In genomic region chr7:50393547-50394252, GRCh38 we compare ENCODE assay signal across 10 cellular contexts. TPM values are rescaled to one million over a fixed set of nuclear protein-coding genes. Genes with fewer than 3 reads are reported as not detected.
A peak's percentile ranks its signal among the peaks of the same experiment; 100 is the strongest.
DNase-seq lines count a peak whose midpoint lies in the region; ATAC-seq, FAIRE-seq and TF ChIP-seq lines count a peak whose summit lies in the region.
"Had no signal": no experiment of that assay in that cellular context is flagged by ENCODE, and none has a peak within 500 bp of the region (broad histone marks: within the 10 kb centered on the region; RNA-seq: fewer than 3 reads in every experiment).

No MANE protein-coding gene starts in this region.

- no peak overlapping the region for H3K14ac ChIP-seq in H1 (ENCODE audit: insufficient read length)

- H2BK5ac ChIP-seq in H1 (ENCODE audit: low read depth, low read length), result no peak overlapping the region

- no peak overlapping the region for H3K9ac ChIP-seq in H1 (replicated peaks in 1 of 4; ENCODE audit: extremely low read depth in 1 of 4, low read depth in 3 of 4, low read length in 3 of 4)

- POLR2A ChIA-PET in CD8-positive, alpha-beta memory T cell (lab: Charles Lee), result interaction anchor here (1.0 to 2.1 kb wide), 2 partner anchors 25 to 63 kb away, joined by 4 to 6 read pairs; no protein-coding TSS in a partner anchor
- POLR2A ChIA-PET in H1 (lab: Charles Lee; ENCODE audit: partially characterized antibody), result no interaction called here

- TF ChIP-seq POLR2A in H1 (IDR thresholded peaks at IDR 0.05; ENCODE audit: control extremely low read depth in 1 of 2, low read depth in 2 of 2, low read length in 2 of 2) (no peak), gastrocnemius medialis (IDR thresholded peaks at IDR 0.05) (no peak)

- no peak overlapping the region; the same call in 1 of the 2 replicates for H2BK20ac ChIP-seq in H1 (ENCODE audit: low read length)

- no peaks in the 10 kb centered on the region for H3K9me3 ChIP-seq in CD8-positive, alpha-beta memory T cell (ENCODE audit: low read length)
- H3K9me3 ChIP-seq in H1 (ENCODE audit: insufficient read depth in 2 of 2, low read depth in 1 of 2, low read length in 1 of 2), result no peaks in the 10 kb centered on the region
- H3K9me3 ChIP-seq in gastrocnemius medialis, result no peaks in the 10 kb centered on the region
- H3K9me3 ChIP-seq: upper lobe of left lung had no signal

- peaks cover 0 to 4% of the 10 kb centered on the region in 2 donors for H3K27me3 Mint-ChIP-seq in CD8-positive, alpha-beta memory T cell

- no peak overlapping the region for H3K27ac ChIP-seq in CD8-positive, alpha-beta memory T cell (ENCODE audit: low read depth, low read length)
- H3K27ac ChIP-seq in H1 (ENCODE audit: low read depth, low read length) (no peak overlapping the region), gastrocnemius medialis (no peak overlapping the region)
- H3K27ac ChIP-seq: upper lobe of left lung had no signal

- peak; percentile 25 to 75 (median 48) for DNase-seq in CD8-positive, alpha-beta memory T cell
- peak; percentile 46 to 47 for DNase-seq in activated CD4-positive, alpha-beta T cell treated with anti-CD3 and anti-CD28 coated beads for 4 hours
- DNase-seq in H1 (ENCODE audit: low read depth in 1 of 2, low spot score in 2 of 2) (no peak), gastrocnemius medialis (no peak), NK-92 (lab: John Stamatoyannopoulos, UW; ENCODE audit: unreplicated experiment) (no peak), midbrain (lab: John Stamatoyannopoulos, UW) (no peak), NCI-H82 (lab: John Stamatoyannopoulos, UW) (no peak)
- DNase-seq: cerebellar nuclear complex had no signal

- peaks cover 93% of the 10 kb centered on the region for H3K4me1 ChIP-seq in CD8-positive, alpha-beta memory T cell (ENCODE audit: insufficient read depth, low read length)
- H3K4me1 ChIP-seq in H1 (replicated peaks in 1 of 4; ENCODE audit: control insufficient read depth in 3 of 4, insufficient read depth in 4 of 4, low read length in 3 of 4) (peaks cover 0 to 2% (median 0%) of the 10 kb centered on the region in 4 experiments; a peak in 1 of 7 replicates), gastrocnemius medialis (no peaks in the 10 kb centered on the region)
- H3K4me1 ChIP-seq: upper lobe of left lung had no signal

- peaks cover 72% of the 10 kb centered on the region for H3K36me3 ChIP-seq in CD8-positive, alpha-beta memory T cell (ENCODE audit: insufficient read depth, low read length)
- H3K36me3 ChIP-seq in H1 (ENCODE audit: control insufficient read depth in 2 of 4, insufficient read depth in 4 of 4, low read length in 3 of 4) (no peaks in the 10 kb centered on the region), gastrocnemius medialis (no peaks in the 10 kb centered on the region)
- H3K36me3 ChIP-seq: upper lobe of left lung had no signal

- H3K4me2 ChIP-seq in H1 (ENCODE audit: insufficient read depth in 1 of 2, low read depth in 2 of 2, low read length in 2 of 2), result no peak overlapping the region

- H3K9me3 Mint-ChIP-seq in CD8-positive, alpha-beta memory T cell, result no peaks in the 10 kb centered on the region

- CTCF ChIA-PET in CD8-positive, alpha-beta memory T cell (lab: Charles Lee), result interaction anchor here (1.2 to 3.0 kb wide), 5 partner anchors 13 to 191 kb away, joined by 3 to 19 read pairs (median 3); no protein-coding TSS in a partner anchor
- CTCF ChIA-PET in H1 (lab: Charles Lee; ENCODE audit: partially characterized antibody), result interaction anchor here (1.2 kb wide), 1 partner anchor 12 kb away, joined by 3 read pairs; no protein-coding TSS in a partner anchor

- H3K79me2 ChIP-seq in H1 (ENCODE audit: control insufficient read depth in 1 of 2, insufficient read depth in 2 of 2, low read length in 2 of 2), result no peaks in the 10 kb centered on the region

- TF ChIP-seq CTCF in H1 (IDR thresholded peaks at IDR 0.05; ENCODE audit: control extremely low read depth in 1 of 3, insufficient read depth in 1 of 3, low read depth in 1 of 3, low read length in 3 of 3) (no peak), gastrocnemius medialis (IDR thresholded peaks at IDR 0.05 in 4 of 5, conservative IDR thresholded peaks at IDR 0.05 in 1 of 5) (no peak)

- no peaks in the 10 kb centered on the region for H3K27me3 ChIP-seq in CD8-positive, alpha-beta memory T cell (ENCODE audit: insufficient read depth, low read length, poor library complexity, severe bottlenecking)
- H3K27me3 ChIP-seq in H1 (replicated peaks in 1 of 4; ENCODE audit: control insufficient read depth in 3 of 4, extremely low read depth in 1 of 4, insufficient read depth in 3 of 4, low read length in 3 of 4) (no peaks in the 10 kb centered on the region), gastrocnemius medialis (peaks cover 0 to 5% (median 4%) of the 10 kb centered on the region in 3 donors)
- H3K27me3 ChIP-seq: upper lobe of left lung had no signal

- intact Hi-C loops in gastrocnemius medialis (cut with DNase I; ENCODE audit: low total_unique reads), result no loop called here

- H2BK120ac ChIP-seq in H1 (replicated peaks; ENCODE audit: low read depth, low read length), result no peak overlapping the region

- H4K8ac ChIP-seq in H1 (ENCODE audit: extremely low read depth, insufficient read depth, low read length), result no peak overlapping the region

- H3K4me3 Mint-ChIP-seq in CD8-positive, alpha-beta memory T cell, result peak overlapping the region; percentile 60 to 85 (median 80)

- no peak overlapping the region for H3K23ac ChIP-seq in H1 (ENCODE audit: insufficient read length)

- no peak overlapping the region for H2AFZ ChIP-seq in H1 (ENCODE audit: low read length)

- H3K4ac ChIP-seq in H1 (replicated peaks; ENCODE audit: insufficient read length, low read depth, low read length), result no peak overlapping the region

- no peak overlapping the region for H3K18ac ChIP-seq in H1 (ENCODE audit: extremely low read depth, low read length)

- TF ChIP-seq RAD21 in H1 (IDR thresholded peaks at IDR 0.05 in 1 of 2, conservative IDR thresholded peaks at IDR 0.05 in 1 of 2; ENCODE audit: low read depth in 2 of 2, low read length in 2 of 2), result no peak

- no peak for TF ChIP-seq EP300 in H1 (IDR thresholded peaks at IDR 0.05; ENCODE audit: borderline replicate concordance in 1 of 2, low read depth in 2 of 2, low read length in 2 of 2)

- no peak overlapping the region for H2BK15ac ChIP-seq in H1 (ENCODE audit: low read length)

- H2AK5ac ChIP-seq in H1 (ENCODE audit: low read depth, low read length), result 0 out of 2 replicates have a peak overlapping the region, but pooled peaks have one; percentile 48

- no peak for FAIRE-seq in H1 (lab: Jason Lieb, UNC)

- no peak overlapping the region for H4K5ac ChIP-seq in H1 (ENCODE audit: insufficient read length, low read depth, low read length)

- no peak overlapping the region for H3K56ac ChIP-seq in H1 (replicated peaks; ENCODE audit: insufficient read length, low read depth, low read length)

- H2BK12ac ChIP-seq in H1 (ENCODE audit: low read depth, low read length), result no peak overlapping the region; the same call in 1 of the 2 replicates

- H3K36me3 Mint-ChIP-seq in CD8-positive, alpha-beta memory T cell, result peaks cover 33 to 91% (median 50%) of the 10 kb centered on the region in 3 donors

- peak overlapping the region; percentile 3 for H3K4me3 ChIP-seq in CD8-positive, alpha-beta memory T cell (ENCODE audit: low read length)
- H3K4me3 ChIP-seq in H1 (ENCODE audit: extremely low read depth in 1 of 4, insufficient read depth in 2 of 4, low read depth in 3 of 4, low read length in 4 of 4), result no peak overlapping the region
- no peak overlapping the region for H3K4me3 ChIP-seq in gastrocnemius medialis
- H3K4me3 ChIP-seq: upper lobe of left lung had no signal

- H3K27ac Mint-ChIP-seq in CD8-positive, alpha-beta memory T cell, result peak overlapping the region; percentile 86 to 96 (median 94)

- H3K23me2 ChIP-seq in H1 (ENCODE audit: low read depth, low read length), result no peaks in the 10 kb centered on the region

- WGBS in H1 (ENCODE audit: extremely low coverage in 1 of 2, insufficient coverage in 1 of 2, insufficient read length in 1 of 2, insufficient replicate concordance in 2 of 2, low coverage in 1 of 2, low lambda C conversion rate in 2 of 2, missing lambda C conversion rate in 1 of 2), 2 experiments, result 94% methylated on average over 9 of the region's 9 CpGs; no CpG with 5 or more reads in 1 of the 2 experiments

- ATAC-seq in HG02588 (IDR thresholded peaks at IDR 0.05; ENCODE audit: unreplicated experiment) (peak; percentile 50), gastrocnemius medialis (no peak)

- H3K79me1 ChIP-seq in H1 (ENCODE audit: low read depth, low read length), result no peaks in the 10 kb centered on the region

- no peak overlapping the region for H4K91ac ChIP-seq in H1 (replicated peaks; ENCODE audit: insufficient read length, low read length)

- no peaks in the 10 kb centered on the region for H4K20me1 ChIP-seq in H1 (replicated peaks in 1 of 2; ENCODE audit: control insufficient read depth in 1 of 2, insufficient read depth in 2 of 2, low read length in 2 of 2)

- H3K4me1 Mint-ChIP-seq in CD8-positive, alpha-beta memory T cell, result peaks cover 94 to 100% (median 98%) of the 10 kb centered on the region in 3 donors

- in situ Hi-C loops in gastrocnemius medialis (cut with MboI; ENCODE audit: low sequenced_read_pairs in 4 of 4), result no loop called here

RNA-seq across cellular contexts. Expression of gene FIGNL1, which starts 56.5 kb away (rescaled TPM):
- 10 to 100 TPM; 45.1 TPM for total RNA-seq in CD8-positive, alpha-beta memory T cell
- 6.8 TPM for polyA plus RNA-seq in CD8-positive, alpha-beta memory T cell
- 9.9 and 11.8 TPM in 2 replicates for total RNA-seq in H1 (2021; fragmentation: NEBNext Ultra II Directional; extraction: Animal tissue kit (Norgen Biotek cat#: 25700))
- polyA plus RNA-seq in H1 (2011; rRNA removed), result 3.4 and 6.5 TPM in 2 replicates
- 6.7 TPM for polyA plus RNA-seq in H1 (2011; cell fraction: cytosol; rRNA removed)
- 5.1 TPM for polyA plus RNA-seq in H1 (2011; cell fraction: nucleus; rRNA removed)
- polyA plus RNA-seq in H1 (2012, experiment 1 of 2), result 5.3 to 12.8 TPM (median 8.8 TPM) in 4 replicates
- polyA plus RNA-seq in H1 (2012, experiment 2 of 2), result 0.60 TPM
- polyA plus RNA-seq in H1 (2013, experiment 1 of 2), result 6.0 TPM
- 5.0 TPM for polyA plus RNA-seq in H1 (2013, experiment 2 of 2)
- 12.0 and 26.3 TPM in 2 replicates for polyA minus RNA-seq in H1 (2011; rRNA and poly(A)+ RNA removed)
- 10.3 TPM for polyA minus RNA-seq in H1 (2011; cell fraction: cytosol; rRNA and poly(A)+ RNA removed)
- polyA minus RNA-seq in H1 (2011; cell fraction: nucleus; rRNA and poly(A)+ RNA removed), result 6.9 TPM
- 1 to 10 TPM; 2.3 to 9.2 (median 6.2) TPM for total RNA-seq in gastrocnemius medialis

Comparison
In these comparisons a context has a peak if more than half of its experiments do, and no peak if none do; other contexts are left out.
1. DNase-seq: peak in CD8-positive, alpha-beta memory T cell (5 of 5) and activated CD4-positive, alpha-beta T cell treated with anti-CD3 and anti-CD28 coated beads for 4 hours (2 of 2); none in H1 (0 of 2), gastrocnemius medialis (0 of 2), NK-92 (single experiment), midbrain (single experiment) and NCI-H82 (single experiment).